In genomic region chr1:47416319-47417128, GRCh38 we compare ENCODE assay signal across 9 cellular contexts. TPM values are rescaled to one million over a fixed set of nuclear protein-coding genes. Genes with fewer than 3 reads are reported as not detected.
DNase-seq lines count a peak whose midpoint lies in the region; ATAC-seq, FAIRE-seq and TF ChIP-seq lines count a peak whose summit lies in the region.
"Had no signal": no experiment of that assay in that cellular context is flagged by ENCODE, and none has a peak within 500 bp of the region (broad histone marks: within the 10 kb centered on the region; RNA-seq: fewer than 3 reads in every experiment).

No MANE protein-coding gene starts in this region.

- no peaks in the 10 kb centered on the region for H3K36me3 Mint-ChIP-seq in progenitor cell of endocrine pancreas (ENCODE audit: insufficient read depth)

- H3K9me3 ChIP-seq in SK-N-MC (ENCODE audit: low read depth, low read length), result no peaks in the 10 kb centered on the region
- H3K9me3 ChIP-seq in esophagus muscularis mucosa, result no peaks in the 10 kb centered on the region

- WGBS in esophagus muscularis mucosa, result 0% methylated on average over 1 of the region's 126 CpGs

- no peaks in the 10 kb centered on the region for H3K36me3 ChIP-seq in SK-N-MC (ENCODE audit: insufficient read depth, low read length)
- H3K36me3 ChIP-seq in esophagus muscularis mucosa, result no peaks in the 10 kb centered on the region

- TF ChIP-seq EP300 in esophagus muscularis mucosa (IDR thresholded peaks at IDR 0.05), result no peak

- no peaks in the 10 kb centered on the region for H3K4me1 Mint-ChIP-seq in progenitor cell of endocrine pancreas (ENCODE audit: low read depth)

- ATAC-seq in HG02678 (IDR thresholded peaks at IDR 0.05; ENCODE audit: unreplicated experiment), result no peak

- H3K4me3 ChIP-seq in SK-N-MC (peak overlapping the region; percentile 60), esophagus muscularis mucosa (peak overlapping the region in 3 of 4 donors; percentile 33 to 49 (median 33))

- peaks cover 0 to 77% (median 18%) of the 10 kb centered on the region in 4 donors for H3K27me3 ChIP-seq in esophagus muscularis mucosa

- TF ChIP-seq CTCF in esophagus muscularis mucosa (IDR thresholded peaks at IDR 0.05) (no peak), progenitor cell of endocrine pancreas (IDR thresholded peaks at IDR 0.05; ENCODE audit: unreplicated experiment) (no peak)

- peak overlapping the region; percentile 60 for H3K4me3 Mint-ChIP-seq in progenitor cell of endocrine pancreas (ENCODE audit: low read depth)

- peaks cover 0 to 12% (median 3%) of the 10 kb centered on the region in 4 donors for H3K4me1 ChIP-seq in esophagus muscularis mucosa

- peaks cover 79% of the 10 kb centered on the region for H3K27me3 Mint-ChIP-seq in progenitor cell of endocrine pancreas

- H3K27ac ChIP-seq in SK-N-MC (no peak overlapping the region), esophagus muscularis mucosa (replicated peaks in 1 of 4) (no peak overlapping the region)

- DNase-seq in NCI-H1092 treated with DMSO at 0.1 percent for 48 hours (lab: John Stamatoyannopoulos, UW) (peak; percentile 12), NCI-H1092 (lab: John Stamatoyannopoulos, UW) (no peak), SK-N-MC (ENCODE audit: low read depth, low spot score) (no peak), esophagus muscularis mucosa (ENCODE audit: extremely low spot score) (no peak), progenitor cell of endocrine pancreas (ENCODE audit: low spot score, unreplicated experiment) (no peak), SKM-1 treated with dmso at 0.1 percent for 144 hours (lab: John Stamatoyannopoulos, UW; ENCODE audit: unreplicated experiment) (no peak), GM12892 (ENCODE audit: insufficient read length) (no peak)

- no peak for FAIRE-seq in GM12892 (lab: Jason Lieb, UNC)
- FAIRE-seq: A204.1 had no signal

- H3K9me3 Mint-ChIP-seq in progenitor cell of endocrine pancreas (ENCODE audit: low read depth), result no peaks in the 10 kb centered on the region

- no peak overlapping the region for H3K27ac Mint-ChIP-seq in progenitor cell of endocrine pancreas

- TF ChIP-seq POLR2A in esophagus muscularis mucosa (IDR thresholded peaks at IDR 0.05; ENCODE audit: low read depth), result no peak
- no peak for TF ChIP-seq POLR2A in GM12892 (IDR thresholded peaks at IDR 0.05; ENCODE audit: low read depth, low read length)

- intact Hi-C loops in esophagus muscularis mucosa (cut with DNase I), result no loop called here

- no peak overlapping the region for H3K9ac ChIP-seq in SK-N-MC (ENCODE audit: insufficient read length)

RNA-seq across cellular contexts. Expression of gene FOXE3, which starts 0.4 kb away (rescaled TPM):
- total RNA-seq in esophagus muscularis mucosa, result not detected
- not detected in 2 replicates for total RNA-seq in progenitor cell of endocrine pancreas
- polyA plus RNA-seq in GM12892 (2012; ENCODE audit: missing spikeins), result not detected

RNA-seq across cellular contexts. Expression of gene FOXD2, which starts 21.3 kb away (rescaled TPM):
- under 1 TPM in 3 of 4 donors, not detected in 1; under 0.01 to 0.57 (median 0.19) TPM for total RNA-seq in esophagus muscularis mucosa
- total RNA-seq in progenitor cell of endocrine pancreas, result 0.05 TPM in 1 of 2 replicates, not detected in the other
- polyA plus RNA-seq in GM12892 (2012; ENCODE audit: missing spikeins), result 0.13 TPM
